In the genomic region with DNA sequence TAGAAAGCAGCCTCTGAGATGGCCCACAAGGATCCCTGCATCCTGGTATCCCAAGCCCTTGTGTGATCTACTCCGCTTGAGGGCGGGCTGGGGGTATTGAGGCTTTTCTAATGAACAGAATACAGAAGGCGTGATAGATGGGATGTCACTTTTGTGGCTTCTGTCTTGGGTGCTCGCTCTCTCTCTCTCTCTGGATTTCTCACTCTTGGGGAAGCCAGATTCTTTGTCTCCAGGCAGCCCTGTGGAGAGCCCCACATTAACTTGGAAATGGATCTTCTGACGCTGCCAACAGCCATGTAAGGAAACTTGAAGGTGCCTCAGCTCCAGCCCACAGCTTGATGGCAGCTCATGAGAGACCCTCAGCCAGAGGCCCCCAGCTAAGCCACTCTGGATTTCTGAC, we compare ENCODE assay signal across 1 cellular context.
TF ChIP-seq lines count a peak whose summit lies in the region.

No MANE protein-coding gene starts in this region.

TF ChIP-seq in GM23338, 12 proteins besides CTCF, POLR2A, EP300 and RAD21 (continued from another document):
- TF ChIP-seq ZNF462 (CRISPR knock-in tag; IDR thresholded peaks at IDR 0.05) (no peak), POLR2AphosphoS5 (IDR thresholded peaks at IDR 0.05; ENCODE audit: low read depth) (no peak)
- TF ChIP-seq, protein P1, sequence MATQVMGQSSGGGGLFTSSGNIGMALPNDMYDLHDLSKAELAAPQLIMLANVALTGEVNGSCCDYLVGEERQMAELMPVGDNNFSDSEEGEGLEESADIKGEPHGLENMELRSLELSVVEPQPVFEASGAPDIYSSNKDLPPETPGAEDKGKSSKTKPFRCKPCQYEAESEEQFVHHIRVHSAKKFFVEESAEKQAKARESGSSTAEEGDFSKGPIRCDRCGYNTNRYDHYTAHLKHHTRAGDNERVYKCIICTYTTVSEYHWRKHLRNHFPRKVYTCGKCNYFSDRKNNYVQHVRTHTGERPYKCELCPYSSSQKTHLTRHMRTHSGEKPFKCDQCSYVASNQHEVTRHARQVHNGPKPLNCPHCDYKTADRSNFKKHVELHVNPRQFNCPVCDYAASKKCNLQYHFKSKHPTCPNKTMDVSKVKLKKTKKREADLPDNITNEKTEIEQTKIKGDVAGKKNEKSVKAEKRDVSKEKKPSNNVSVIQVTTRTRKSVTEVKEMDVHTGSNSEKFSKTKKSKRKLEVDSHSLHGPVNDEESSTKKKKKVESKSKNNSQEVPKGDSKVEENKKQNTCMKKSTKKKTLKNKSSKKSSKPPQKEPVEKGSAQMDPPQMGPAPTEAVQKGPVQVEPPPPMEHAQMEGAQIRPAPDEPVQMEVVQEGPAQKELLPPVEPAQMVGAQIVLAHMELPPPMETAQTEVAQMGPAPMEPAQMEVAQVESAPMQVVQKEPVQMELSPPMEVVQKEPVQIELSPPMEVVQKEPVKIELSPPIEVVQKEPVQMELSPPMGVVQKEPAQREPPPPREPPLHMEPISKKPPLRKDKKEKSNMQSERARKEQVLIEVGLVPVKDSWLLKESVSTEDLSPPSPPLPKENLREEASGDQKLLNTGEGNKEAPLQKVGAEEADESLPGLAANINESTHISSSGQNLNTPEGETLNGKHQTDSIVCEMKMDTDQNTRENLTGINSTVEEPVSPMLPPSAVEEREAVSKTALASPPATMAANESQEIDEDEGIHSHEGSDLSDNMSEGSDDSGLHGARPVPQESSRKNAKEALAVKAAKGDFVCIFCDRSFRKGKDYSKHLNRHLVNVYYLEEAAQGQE (IDR thresholded peaks at IDR 0.05; ENCODE audit: unreplicated experiment), result no peak
